In the genomic region with DNA sequence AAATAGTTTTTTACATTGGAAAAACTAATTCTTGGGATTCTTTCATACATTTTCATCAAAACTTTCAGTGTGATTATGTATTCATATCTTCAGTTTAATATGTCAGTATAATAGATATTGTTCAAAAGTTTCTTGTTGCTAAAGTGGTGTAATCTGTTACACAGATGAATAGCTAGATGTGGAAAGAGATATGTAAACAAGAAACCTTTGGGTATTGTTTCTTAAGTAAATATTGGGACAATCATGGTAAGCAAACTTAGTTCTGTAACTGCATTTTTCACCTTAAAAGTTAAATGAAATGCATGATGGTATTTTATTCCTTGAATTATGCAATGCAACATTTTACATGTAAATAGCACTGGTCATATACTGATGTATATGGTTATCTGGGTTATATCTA, we compare ENCODE assay signal across 22 cellular contexts. TPM values are rescaled to one million over a fixed set of nuclear protein-coding genes. Genes with fewer than 3 reads are reported as not detected.
A peak's percentile ranks its signal among the peaks of the same experiment; 100 is the strongest.
DNase-seq lines count a peak whose midpoint lies in the region; ATAC-seq, FAIRE-seq and TF ChIP-seq lines count a peak whose summit lies in the region.
"Had no signal": no experiment of that assay in that cellular context is flagged by ENCODE, and none has a peak within 500 bp of the region (broad histone marks: within the 10 kb centered on the region; RNA-seq: fewer than 3 reads in every experiment).

No MANE protein-coding gene starts in this region.

- no peak for TF ChIP-seq EP300 in A549 (IDR thresholded peaks at IDR 0.05)
- peak in 1 of 2 experiments; percentile 64; a peak in 2 of 4 replicates for TF ChIP-seq EP300 in HepG2 (IDR thresholded peaks at IDR 0.05; ENCODE audit: low read depth in 2 of 2, low read length in 2 of 2)
- no peak for TF ChIP-seq EP300 in HepG2 (CRISPR knock-in tag; IDR thresholded peaks at IDR 0.05; ENCODE audit: borderline replicate concordance)

- FAIRE-seq in A549 (lab: Jason Lieb, UNC) (no peak), HepG2 (lab: Jason Lieb, UNC) (no peak)
- FAIRE-seq: GM12892, GM18507, HTR-8/SVneo had no signal

- in situ Hi-C loops in HepG2 (cut with HindIII; ENCODE audit: extremely low pct_ligation_motif_present, low pct_unique_long_range_greater_than_20kb): no loop called here

- BruUV-seq in PC-3 (replicated peaks; lab: Mats Ljungman, UMichigan) (no TSS peak), HepG2 (replicated peaks; lab: Mats Ljungman, UMichigan) (no TSS peak)

- ATAC-seq in A549 (no peak), PC-3 (0 out of 2 replicates have a peak, but pooled peaks have one; percentile 22), HepG2 (peak; percentile 85)
- ATAC-seq: CD8-positive, alpha-beta T cell; GM23338 had no signal

- H3F3A ChIP-seq in PC-3 (ENCODE audit: low read length, unreplicated experiment): no peaks in the 10 kb centered on the region

- H3K4me1 Mint-ChIP-seq in progenitor cell of endocrine pancreas (ENCODE audit: low read depth): peaks cover 48% of the 10 kb centered on the region
- H3K4me1 Mint-ChIP-seq: GM23338 had no signal

- peaks cover under 1% of the 10 kb centered on the region for H3K9me3 Mint-ChIP-seq in progenitor cell of endocrine pancreas (ENCODE audit: low read depth)
- H3K9me3 Mint-ChIP-seq: CD8-positive, alpha-beta T cell; GM23338; IgD-negative memory B cell had no signal

- TF ChIP-seq POLR2A in A549 (IDR thresholded peaks at IDR 0.05; ENCODE audit: low read length) (no peak), HepG2 (IDR thresholded peaks at IDR 0.05; ENCODE audit: insufficient read depth in 1 of 2, low read depth in 2 of 2, low read length in 2 of 2) (no peak)

- peaks cover 21% of the 10 kb centered on the region for H3K79me2 ChIP-seq in PC-3 (ENCODE audit: low read length)
- peaks cover 1% of the 10 kb centered on the region for H3K79me2 ChIP-seq in HepG2 (ENCODE audit: insufficient read depth, low read length)

- H3K27me3 ChIP-seq in PC-3 (ENCODE audit: low read length) (no peaks in the 10 kb centered on the region), HepG2 (ENCODE audit: control insufficient read depth in 1 of 2, insufficient read depth in 2 of 2, low read length in 2 of 2) (no peaks in the 10 kb centered on the region)
- H3K27me3 ChIP-seq: BLaER1 treated with 17β-estradiol and CSF1 and Interleukin-3, amounts not matched to agents 10 nM and 100 nM had no signal

- TF ChIP-seq CTCF in A549 (IDR thresholded peaks at IDR 0.05) (no peak), PC-3 (conservative IDR thresholded peaks at IDR 0.05; ENCODE audit: low read depth, low read length) (no peak), HepG2 (CRISPR knock-in tag; IDR thresholded peaks at IDR 0.05) (no peak), progenitor cell of endocrine pancreas (IDR thresholded peaks at IDR 0.05; ENCODE audit: unreplicated experiment) (no peak)

- peaks cover 3% of the 10 kb centered on the region; the same call in 1 of the 2 replicates for H3K36me3 ChIP-seq in PC-3 (ENCODE audit: low read depth, low read length)
- H3K36me3 ChIP-seq in HepG2 (replicated peaks in 1 of 2; ENCODE audit: control insufficient read depth in 1 of 2, insufficient read depth in 2 of 2, low read length in 2 of 2): no peaks in the 10 kb centered on the region

- 0 out of 2 replicates have a peak, but pooled peaks cover 5% of the 10 kb centered on the region for H4K20me1 ChIP-seq in PC-3 (ENCODE audit: low read length)
- H4K20me1 ChIP-seq in HepG2 (ENCODE audit: insufficient read depth, low read length): peaks cover 12% of the 10 kb centered on the region

- POLR2A ChIA-PET in A549 (lab: Yijun Ruan, JAX) (no interaction called here), PC-3 (lab: Charles Lee; ENCODE audit: unreplicated experiment) (no interaction called here), HepG2 (lab: Yijun Ruan, JAX) (interaction anchor here (0.8 kb wide), 1 partner anchor 12 kb away, joined by 3 read pairs; the partner anchor contains the start of gene ABHD13)

- DNase-seq in A549 (ENCODE audit: low read depth in 1 of 2, low spot score in 1 of 2): no peak
- DNase-seq in PC-3: no peak
- DNase-seq in HepG2 (ENCODE audit: low spot score): peak; percentile 57
- no peak for DNase-seq in progenitor cell of endocrine pancreas (ENCODE audit: low spot score, unreplicated experiment)
- no peak for DNase-seq in AG08396 (ENCODE audit: low spot score)
- DNase-seq in NCI-H526 (lab: John Stamatoyannopoulos, UW): no peak
- DNase-seq in germinal center (ENCODE audit: low spot score): no peak
- DNase-seq: Calu3; CD8-positive, alpha-beta T cell; DMS 273 treated with DMSO at 0.1 percent for 48 hours; DMS79; GDM1; HCEC 1CT; KBM-7 had no signal

- H3K4me3 ChIP-seq in A549 (no peak overlapping the region), PC-3 (ENCODE audit: low read length) (no peak overlapping the region), HepG2 (replicated peaks in 1 of 3; ENCODE audit: insufficient read depth in 1 of 3, low read depth in 2 of 3, low read length in 3 of 3) (no peak overlapping the region)
- H3K4me3 ChIP-seq: BLaER1 treated with 17β-estradiol and CSF1 and Interleukin-3, amounts not matched to agents 10 nM and 100 nM; GM23338 had no signal

- H3K4me3 Mint-ChIP-seq in progenitor cell of endocrine pancreas (ENCODE audit: low read depth): peak overlapping the region; percentile 27
- H3K4me3 Mint-ChIP-seq: B cell; CD8-positive, alpha-beta T cell; GM23338; IgD-negative memory B cell had no signal

- H3K9ac ChIP-seq in PC-3 (ENCODE audit: low read length) (no peak overlapping the region), HepG2 (ENCODE audit: insufficient read depth, low read depth, low read length) (no peak overlapping the region)
- H3K9ac ChIP-seq: BLaER1 treated with 17β-estradiol and CSF1 and Interleukin-3, amounts not matched to agents 10 nM and 100 nM had no signal

- peak overlapping the region; percentile 81 for H3K27ac Mint-ChIP-seq in progenitor cell of endocrine pancreas
- H3K27ac Mint-ChIP-seq: B cell; CD8-positive, alpha-beta T cell; GM23338 had no signal

- no peak overlapping the region for H2AFZ ChIP-seq in PC-3 (ENCODE audit: low read length)
- H2AFZ ChIP-seq in HepG2 (ENCODE audit: low read length): no peak overlapping the region
- H2AFZ ChIP-seq: GM23338 had no signal

- H3K9me2 ChIP-seq in PC-3 (replicated peaks; ENCODE audit: low read length): no peaks in the 10 kb centered on the region

- H3K4me1 ChIP-seq in A549 (peaks cover 12% of the 10 kb centered on the region; the same call in 2 of the 3 replicates), PC-3 (ENCODE audit: insufficient read depth, low read length) (peaks cover 17% of the 10 kb centered on the region), HepG2 (ENCODE audit: insufficient read depth, low read length) (peaks cover 31% of the 10 kb centered on the region)

- H3K9me3 ChIP-seq in A549 (no peaks in the 10 kb centered on the region), PC-3 (ENCODE audit: low read length) (no peaks in the 10 kb centered on the region), HepG2 (ENCODE audit: low read length) (no peaks in the 10 kb centered on the region)

- H3K27me3 Mint-ChIP-seq in progenitor cell of endocrine pancreas: no peaks in the 10 kb centered on the region
- H3K27me3 Mint-ChIP-seq: B cell, IgD-negative memory B cell had no signal

- TF ChIP-seq RAD21 in A549 (conservative IDR thresholded peaks at IDR 0.05 in 1 of 2, IDR thresholded peaks at IDR 0.05 in 1 of 2) (no peak), HepG2 (CRISPR knock-in tag; IDR thresholded peaks at IDR 0.05) (no peak)

- H3K27ac ChIP-seq in A549 (no peak overlapping the region), PC-3 (ENCODE audit: low read length) (no peak overlapping the region), HepG2 (ENCODE audit: extremely low read length, insufficient read depth, low read length) (no peak overlapping the region)
- H3K27ac ChIP-seq: 22Rv1; BLaER1 treated with 17β-estradiol and CSF1 and Interleukin-3, amounts not matched to agents 10 nM and 100 nM had no signal

- H3K36me3 Mint-ChIP-seq in progenitor cell of endocrine pancreas (ENCODE audit: insufficient read depth): peaks cover 16% of the 10 kb centered on the region

- H3K4me2 ChIP-seq in A549 (peak overlapping the region; percentile 2; the same call in 1 of the 3 replicates), PC-3 (ENCODE audit: low read length) (no peak overlapping the region), HepG2 (ENCODE audit: low read depth, low read length) (no peak overlapping the region)
- H3K4me2 ChIP-seq: BLaER1 treated with 17β-estradiol and CSF1 and Interleukin-3, amounts not matched to agents 10 nM and 100 nM; GM23338 had no signal

- CTCF ChIA-PET in A549 (lab: Yijun Ruan, JAX): no interaction called here
- CTCF ChIA-PET in PC-3 (lab: Charles Lee): no interaction called here
- CTCF ChIA-PET in HepG2 (lab: Yijun Ruan, JAX; ENCODE audit: low intra/inter-chr PET ratio, low total read pairs): no interaction called here

- intact Hi-C loops in PC-3 (cut with micrococcal nuclease) (no loop called here), HepG2 (cut with micrococcal nuclease; ENCODE audit: unreplicated experiment) (loop anchor here (5.0 kb wide), 1 partner anchor 92 kb away; no protein-coding TSS in a partner anchor)

RNA-seq across cellular contexts. Expression of gene ABHD13, which starts 12.2 kb away (rescaled TPM):
- polyA plus RNA-seq in A549 (2011; rRNA removed) (6.7 and 9.7 TPM in 2 replicates), A549 (2017; fragmentation: RNase III; extraction: RNeasy Plus Mini Kit Qiagen cat#74134 plus additional on column Dnase treatment) (4.7 to 5.7 TPM (median 5.7 TPM) in 3 replicates), HepG2 (2011; rRNA removed) (3.9 and 4.3 TPM in 2 replicates)
- 1.8 and 2.2 TPM in 2 replicates for polyA plus RNA-seq in A549 (2012; cell fraction: cytosol; rRNA removed)
- 0.72 and 1.2 TPM in 2 replicates for polyA plus RNA-seq in A549 (2012; cell fraction: nucleus; rRNA removed)
- polyA minus RNA-seq in A549 (2011; rRNA and poly(A)+ RNA removed): 1.8 and 2.2 TPM in 2 replicates
- total RNA-seq in PC-3 (2014; rRNA removed) (2.9 and 3.9 TPM in 2 replicates), HepG2 (2016; rRNA removed; fragmentation: Illumina TruSeq; extraction: Trizol) (6.1 and 6.2 TPM in 2 replicates), progenitor cell of endocrine pancreas (20.7 and 20.9 TPM in 2 replicates)
- total RNA-seq in HepG2 (2016; cell fraction: cytosol; rRNA removed; fragmentation: Illumina TruSeq; extraction: Trizol; ENCODE audit: low read depth): 0.88 and 0.91 TPM in 2 replicates
- total RNA-seq in HepG2 (2016; cell fraction: insoluble cytoplasmic fraction; rRNA removed; fragmentation: Illumina TruSeq; extraction: Trizol): 6.4 and 6.7 TPM in 2 replicates
- total RNA-seq in HepG2 (2016; cell fraction: membrane; rRNA removed; fragmentation: Illumina TruSeq; extraction: Trizol): 3.5 and 3.9 TPM in 2 replicates
- 9.7 and 9.8 TPM in 2 replicates for total RNA-seq in HepG2 (2016; cell fraction: nucleus; rRNA removed; fragmentation: Illumina TruSeq; extraction: Trizol)
- 1.8 and 3.1 TPM in 2 replicates for polyA plus RNA-seq in HepG2 (2011; cell fraction: cytosol; rRNA removed)
- 1.7 and 1.8 TPM in 2 replicates for polyA plus RNA-seq in HepG2 (2011; cell fraction: nucleus; rRNA removed)
- polyA plus RNA-seq in HepG2 (2012): 4.6 and 5.0 TPM in 2 replicates
- polyA plus RNA-seq in HepG2 (2016; cell fraction: cytosol; fragmentation: Illumina TruSeq; extraction: Trizol; ENCODE audit: low read depth): 0.79 and 0.99 TPM in 2 replicates
- 5.7 and 6.3 TPM in 2 replicates for polyA plus RNA-seq in HepG2 (2016; cell fraction: insoluble cytoplasmic fraction; fragmentation: Illumina TruSeq; extraction: Trizol; ENCODE audit: low read depth)
- 2.1 and 2.7 TPM in 2 replicates for polyA plus RNA-seq in HepG2 (2016; cell fraction: membrane; fragmentation: Illumina TruSeq; extraction: Trizol; ENCODE audit: low read depth)
- polyA plus RNA-seq in HepG2 (2016; cell fraction: nucleus; fragmentation: Illumina TruSeq; extraction: Trizol; ENCODE audit: insufficient read depth, low read depth): 10.7 and 10.8 TPM in 2 replicates
- polyA minus RNA-seq in HepG2 (2011; rRNA and poly(A)+ RNA removed; ENCODE audit: low replicate concordance): 1.6 and 2.1 TPM in 2 replicates
- polyA minus RNA-seq in HepG2 (2011; cell fraction: cytosol; rRNA and poly(A)+ RNA removed): 2.8 and 3.4 TPM in 2 replicates
- polyA minus RNA-seq in HepG2 (2011; cell fraction: nucleus; rRNA and poly(A)+ RNA removed): 14.7 and 16.7 TPM in 2 replicates

RNA-seq across cellular contexts. Expression of gene LIG4, which starts 15.0 kb away (rescaled TPM):
- polyA plus RNA-seq in A549 (2011; rRNA removed) (9.1 and 10.0 TPM in 2 replicates), A549 (2017; fragmentation: RNase III; extraction: RNeasy Plus Mini Kit Qiagen cat#74134 plus additional on column Dnase treatment) (7.1 to 7.9 TPM (median 7.5 TPM) in 3 replicates), HepG2 (2011; rRNA removed) (4.5 and 5.0 TPM in 2 replicates)
- polyA plus RNA-seq in A549 (2012; cell fraction: cytosol; rRNA removed): 1.3 TPM in 2 replicates
- 0.84 and 1.3 TPM in 2 replicates for polyA plus RNA-seq in A549 (2012; cell fraction: nucleus; rRNA removed)
- 2.1 and 2.6 TPM in 2 replicates for polyA minus RNA-seq in A549 (2011; rRNA and poly(A)+ RNA removed)
- total RNA-seq in PC-3 (2014; rRNA removed) (4.6 and 5.4 TPM in 2 replicates), HepG2 (2016; rRNA removed; fragmentation: Illumina TruSeq; extraction: Trizol) (4.0 and 6.5 TPM in 2 replicates), progenitor cell of endocrine pancreas (18.1 and 18.6 TPM in 2 replicates)
- total RNA-seq in HepG2 (2016; cell fraction: cytosol; rRNA removed; fragmentation: Illumina TruSeq; extraction: Trizol; ENCODE audit: low read depth): 0.09 and 0.20 TPM in 2 replicates
- 3.9 and 6.1 TPM in 2 replicates for total RNA-seq in HepG2 (2016; cell fraction: insoluble cytoplasmic fraction; rRNA removed; fragmentation: Illumina TruSeq; extraction: Trizol)
- total RNA-seq in HepG2 (2016; cell fraction: membrane; rRNA removed; fragmentation: Illumina TruSeq; extraction: Trizol): 1.1 TPM in 2 replicates
- total RNA-seq in HepG2 (2016; cell fraction: nucleus; rRNA removed; fragmentation: Illumina TruSeq; extraction: Trizol): 4.8 and 5.4 TPM in 2 replicates
- polyA plus RNA-seq in HepG2 (2011; cell fraction: cytosol; rRNA removed): 1.2 and 2.0 TPM in 2 replicates
- polyA plus RNA-seq in HepG2 (2011; cell fraction: nucleus; rRNA removed): 6.0 and 11.1 TPM in 2 replicates
- polyA plus RNA-seq in HepG2 (2012): 6.3 and 7.9 TPM in 2 replicates
- 0.09 TPM in 2 replicates for polyA plus RNA-seq in HepG2 (2016; cell fraction: cytosol; fragmentation: Illumina TruSeq; extraction: Trizol; ENCODE audit: low read depth)
- 4.8 and 5.7 TPM in 2 replicates for polyA plus RNA-seq in HepG2 (2016; cell fraction: insoluble cytoplasmic fraction; fragmentation: Illumina TruSeq; extraction: Trizol; ENCODE audit: low read depth)
- polyA plus RNA-seq in HepG2 (2016; cell fraction: membrane; fragmentation: Illumina TruSeq; extraction: Trizol; ENCODE audit: low read depth): 0.58 and 0.64 TPM in 2 replicates
- 11.9 and 12.1 TPM in 2 replicates for polyA plus RNA-seq in HepG2 (2016; cell fraction: nucleus; fragmentation: Illumina TruSeq; extraction: Trizol; ENCODE audit: insufficient read depth, low read depth)
- polyA minus RNA-seq in HepG2 (2011; rRNA and poly(A)+ RNA removed; ENCODE audit: low replicate concordance): 0.88 and 2.3 TPM in 2 replicates
- polyA minus RNA-seq in HepG2 (2011; cell fraction: cytosol; rRNA and poly(A)+ RNA removed): 2.0 and 2.9 TPM in 2 replicates
- polyA minus RNA-seq in HepG2 (2011; cell fraction: nucleus; rRNA and poly(A)+ RNA removed): 5.0 and 7.8 TPM in 2 replicates

RNA-seq across cellular contexts. Expression of gene TNFSF13B, which starts 39.1 kb away (rescaled TPM):
- polyA plus RNA-seq in A549 (2011; rRNA removed) (0.22 and 0.32 TPM in 2 replicates), A549 (2017; fragmentation: RNase III; extraction: RNeasy Plus Mini Kit Qiagen cat#74134 plus additional on column Dnase treatment) (0.05 to 0.13 TPM in 2 of 3 replicates, not detected in the other), HepG2 (2011; rRNA removed) (0.13 and 0.30 TPM in 2 replicates)
- not detected in 2 replicates for polyA plus RNA-seq in A549 (2012; cell fraction: cytosol; rRNA removed)
- 0.05 TPM in 1 of 2 replicates, not detected in the other for polyA plus RNA-seq in A549 (2012; cell fraction: nucleus; rRNA removed)
- polyA minus RNA-seq in A549 (2011; rRNA and poly(A)+ RNA removed): 0.45 TPM in 1 of 2 replicates, not detected in the other
- total RNA-seq in PC-3 (2014; rRNA removed) (2.6 TPM in 1 of 2 replicates, not detected in the other), HepG2 (2016; rRNA removed; fragmentation: Illumina TruSeq; extraction: Trizol) (0.20 TPM in 1 of 2 replicates, not detected in the other), progenitor cell of endocrine pancreas (3.1 and 3.3 TPM in 2 replicates)
- not detected in 2 replicates for total RNA-seq in HepG2 (2016; cell fraction: cytosol; rRNA removed; fragmentation: Illumina TruSeq; extraction: Trizol; ENCODE audit: low read depth)
- not detected in 2 replicates for total RNA-seq in HepG2 (2016; cell fraction: insoluble cytoplasmic fraction; rRNA removed; fragmentation: Illumina TruSeq; extraction: Trizol)
- 0.07 and 0.15 TPM in 2 replicates for total RNA-seq in HepG2 (2016; cell fraction: membrane; rRNA removed; fragmentation: Illumina TruSeq; extraction: Trizol)
- total RNA-seq in HepG2 (2016; cell fraction: nucleus; rRNA removed; fragmentation: Illumina TruSeq; extraction: Trizol): 0.44 TPM in 1 of 2 replicates, not detected in the other
- 0.05 TPM in 1 of 2 replicates, not detected in the other for polyA plus RNA-seq in HepG2 (2011; cell fraction: cytosol; rRNA removed)
- 0.71 and 0.74 TPM in 2 replicates for polyA plus RNA-seq in HepG2 (2011; cell fraction: nucleus; rRNA removed)
- not detected in 2 replicates for polyA plus RNA-seq in HepG2 (2012)
- 0.08 and 0.14 TPM in 2 replicates for polyA plus RNA-seq in HepG2 (2016; cell fraction: cytosol; fragmentation: Illumina TruSeq; extraction: Trizol; ENCODE audit: low read depth)
- 0.39 TPM in 1 of 2 replicates, not detected in the other for polyA plus RNA-seq in HepG2 (2016; cell fraction: insoluble cytoplasmic fraction; fragmentation: Illumina TruSeq; extraction: Trizol; ENCODE audit: low read depth)
- polyA plus RNA-seq in HepG2 (2016; cell fraction: membrane; fragmentation: Illumina TruSeq; extraction: Trizol; ENCODE audit: low read depth): 0.09 and 0.54 TPM in 2 replicates
- polyA plus RNA-seq in HepG2 (2016; cell fraction: nucleus; fragmentation: Illumina TruSeq; extraction: Trizol; ENCODE audit: insufficient read depth, low read depth): 0.17 TPM in 1 of 2 replicates, not detected in the other
- not detected in 2 replicates for polyA minus RNA-seq in HepG2 (2011; rRNA and poly(A)+ RNA removed; ENCODE audit: low replicate concordance)
- polyA minus RNA-seq in HepG2 (2011; cell fraction: cytosol; rRNA and poly(A)+ RNA removed): not detected in 2 replicates
- polyA minus RNA-seq in HepG2 (2011; cell fraction: nucleus; rRNA and poly(A)+ RNA removed): 1.7 and 4.0 TPM in 2 replicates

Comparison
In these comparisons a context has a peak if more than half of its experiments do, and no peak if none do; other contexts are left out.
1. ATAC-seq: peak in PC-3 (single experiment) and HepG2 (single experiment); none in A549 (0 of 2).
2. Of the 38 proteins assayed by ChIP-seq in both HepG2 and A549: peak only in HepG2: none; only in A549: none; in both: CEBPB; in neither: 36; mixed calls (peak in some experiments, not most) for 1.